Comparison of ENCODE assay signal across 19 cellular contexts in genomic region chr9:14882118-14882517, GRCh38. TPM values are rescaled to one million over a fixed set of nuclear protein-coding genes. Genes with fewer than 3 reads are reported as not detected.
"Had no signal": no experiment of that assay in that cellular context is flagged by ENCODE, and none has a peak within 500 bp of the region (broad histone marks: within the 10 kb centered on the region; RNA-seq: fewer than 3 reads in every experiment).

No MANE protein-coding gene starts in this region.

- H3K27me3 ChIP-seq: esophagus muscularis mucosa, gastrocnemius medialis, heart right ventricle, testis had no signal

- H3K4me3 ChIP-seq: esophagus muscularis mucosa, gastrocnemius medialis, heart right ventricle, testis had no signal

- H3K9me3 ChIP-seq: esophagus muscularis mucosa, gastrocnemius medialis, heart right ventricle, testis had no signal

- H3K36me3 ChIP-seq: esophagus muscularis mucosa, gastrocnemius medialis, heart right ventricle had no signal

- H3K4me1 ChIP-seq: esophagus muscularis mucosa, gastrocnemius medialis, testis had no signal

- FAIRE-seq: colon, keratinocyte had no signal

- H3K27ac ChIP-seq: epithelial cell of prostate, esophagus muscularis mucosa, gastrocnemius medialis, testis had no signal

- DNase-seq: effector memory CD8-positive, alpha-beta T cell; gastrocnemius medialis; heart right ventricle; immature natural killer cell; left cardiac atrium; mesendoderm; naive B cell; nephron progenitor cell; stimulated activated CD4-positive, alpha-beta T cell treated with anti-CD3 and anti-CD28 coated beads, Interleukin-2, amount 100 ng/mL, for 24 hours; stimulated activated CD4-positive, alpha-beta T cell treated with anti-CD3 and anti-CD28 coated beads, Interleukin-4, amount 100 ng/mL, for 4 hours; stimulated activated naive B cell treated with anti-CD40 and anti-IgM and Interleukin-4, amounts not matched to agents 10 μg/mL and 1 μg/mL and 100 μg/mL, for 72 hours; stimulated activated naive CD8-positive, alpha-beta T cell treated with anti-CD3 and anti-CD28 coated beads, Interleukin-15, amount 100 ng/mL, for 72 hours; testis; trophoblast cell had no signal

RNA-seq across cellular contexts. Expression of gene FREM1, which starts 28.1 kb away (rescaled TPM):
- total RNA-seq: lung microvascular endothelial cell had no signal
- polyA plus RNA-seq: immature natural killer cell had no signal
